ENCODE assay signal across 1 cellular context in the genomic region with DNA sequence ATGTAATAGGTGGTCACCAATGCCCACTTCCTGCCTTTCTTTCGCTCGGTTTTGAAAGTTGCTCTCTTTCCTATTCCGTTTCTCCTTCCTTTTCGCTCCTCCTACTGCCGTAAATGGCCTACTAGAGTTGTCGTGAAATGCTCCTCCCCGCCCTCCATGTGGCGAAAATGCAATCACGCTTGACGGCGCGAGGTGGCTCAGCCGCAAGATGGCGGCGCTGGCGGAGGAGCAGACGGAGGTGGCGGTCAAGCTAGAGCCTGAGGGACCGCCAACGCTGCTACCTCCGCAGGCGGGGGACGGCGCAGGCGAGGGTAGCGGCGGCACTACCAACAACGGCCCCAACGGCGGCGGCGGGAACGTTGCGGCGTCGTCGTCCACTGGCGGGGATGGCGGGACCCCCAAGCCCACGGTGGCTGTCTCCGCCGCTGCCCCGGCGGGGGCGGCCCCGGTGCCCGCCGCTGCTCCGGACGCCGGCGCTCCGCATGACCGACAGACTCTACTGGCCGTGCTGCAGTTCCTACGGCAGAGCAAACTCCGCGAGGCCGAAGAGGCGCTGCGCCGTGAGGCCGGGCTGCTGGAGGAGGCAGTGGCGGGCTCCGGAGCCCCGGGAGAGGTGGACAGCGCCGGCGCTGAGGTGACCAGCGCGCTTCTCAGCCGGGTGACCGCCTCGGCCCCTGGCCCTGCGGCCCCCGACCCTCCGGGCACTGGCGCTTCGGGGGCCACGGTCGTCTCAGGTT.
TF ChIP-seq lines count a peak whose summit lies in the region.

A gene (plus strand): TSS at position 195 of the 737 bp plus-strand sequence. CDS start 14 bp downstream, at position 209.

TF ChIP-seq in HEK293, 187 proteins besides CTCF, POLR2A, EP300 and RAD21 (continued from another document and continues in another):
- TF ChIP-seq ZNF175 (tag by site-specific recombination; IDR thresholded peaks at IDR 0.05) = no peak
- TF ChIP-seq, protein P1, sequence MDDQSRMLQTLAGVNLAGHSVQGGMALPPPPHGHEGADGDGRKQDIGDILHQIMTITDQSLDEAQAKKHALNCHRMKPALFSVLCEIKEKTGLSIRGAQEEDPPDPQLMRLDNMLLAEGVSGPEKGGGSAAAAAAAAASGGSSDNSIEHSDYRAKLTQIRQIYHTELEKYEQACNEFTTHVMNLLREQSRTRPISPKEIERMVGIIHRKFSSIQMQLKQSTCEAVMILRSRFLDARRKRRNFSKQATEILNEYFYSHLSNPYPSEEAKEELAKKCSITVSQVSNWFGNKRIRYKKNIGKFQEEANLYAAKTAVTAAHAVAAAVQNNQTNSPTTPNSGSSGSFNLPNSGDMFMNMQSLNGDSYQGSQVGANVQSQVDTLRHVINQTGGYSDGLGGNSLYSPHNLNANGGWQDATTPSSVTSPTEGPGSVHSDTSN (CRISPR knock-in tag; IDR thresholded peaks at IDR 0.05) = peak; percentile 31; the same call in 1 of the 2 replicates
- TF ChIP-seq, protein P2, sequence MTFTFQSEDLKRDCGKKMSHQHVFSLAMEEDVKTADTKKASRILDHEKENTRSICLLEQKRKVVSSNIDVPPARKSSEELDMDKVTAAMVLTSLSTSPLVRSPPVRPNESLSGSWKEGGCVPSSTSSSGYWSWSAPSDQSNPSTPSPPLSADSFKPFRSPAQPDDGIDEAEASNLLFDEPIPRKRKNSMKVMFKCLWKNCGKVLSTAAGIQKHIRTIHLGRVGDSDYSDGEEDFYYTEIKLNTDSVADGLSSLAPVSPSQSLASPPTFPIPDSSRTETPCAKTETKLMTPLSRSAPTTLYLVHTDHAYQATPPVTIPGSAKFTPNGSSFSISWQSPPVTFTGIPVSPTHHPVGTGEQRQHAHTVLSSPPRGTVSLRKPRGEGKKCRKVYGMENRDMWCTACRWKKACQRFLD (tag by site-specific recombination; IDR thresholded peaks at IDR 0.05) = no peak
- TF ChIP-seq ZNF561 (tag by site-specific recombination; IDR thresholded peaks at IDR 0.05; ENCODE audit: borderline replicate concordance) = peak; percentile 80; the same call in 1 of the 2 replicates
- TF ChIP-seq, protein P3, sequence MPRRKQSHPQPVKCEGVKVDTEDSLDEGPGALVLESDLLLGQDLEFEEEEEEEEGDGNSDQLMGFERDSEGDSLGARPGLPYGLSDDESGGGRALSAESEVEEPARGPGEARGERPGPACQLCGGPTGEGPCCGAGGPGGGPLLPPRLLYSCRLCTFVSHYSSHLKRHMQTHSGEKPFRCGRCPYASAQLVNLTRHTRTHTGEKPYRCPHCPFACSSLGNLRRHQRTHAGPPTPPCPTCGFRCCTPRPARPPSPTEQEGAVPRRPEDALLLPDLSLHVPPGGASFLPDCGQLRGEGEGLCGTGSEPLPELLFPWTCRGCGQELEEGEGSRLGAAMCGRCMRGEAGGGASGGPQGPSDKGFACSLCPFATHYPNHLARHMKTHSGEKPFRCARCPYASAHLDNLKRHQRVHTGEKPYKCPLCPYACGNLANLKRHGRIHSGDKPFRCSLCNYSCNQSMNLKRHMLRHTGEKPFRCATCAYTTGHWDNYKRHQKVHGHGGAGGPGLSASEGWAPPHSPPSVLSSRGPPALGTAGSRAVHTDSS (tag by site-specific recombination; IDR thresholded peaks at IDR 0.05) = peak; percentile 37; the same call in 1 of the 2 replicates
- no peak for TF ChIP-seq ZNF174 (tag by site-specific recombination; IDR thresholded peaks at IDR 0.05)
- TF ChIP-seq ZNF76 (tag by site-specific recombination; IDR thresholded peaks at IDR 0.05; ENCODE audit: borderline replicate concordance, low read depth) = peak; percentile 58; the same call in 1 of the 2 replicates
- TF ChIP-seq, protein P4, sequence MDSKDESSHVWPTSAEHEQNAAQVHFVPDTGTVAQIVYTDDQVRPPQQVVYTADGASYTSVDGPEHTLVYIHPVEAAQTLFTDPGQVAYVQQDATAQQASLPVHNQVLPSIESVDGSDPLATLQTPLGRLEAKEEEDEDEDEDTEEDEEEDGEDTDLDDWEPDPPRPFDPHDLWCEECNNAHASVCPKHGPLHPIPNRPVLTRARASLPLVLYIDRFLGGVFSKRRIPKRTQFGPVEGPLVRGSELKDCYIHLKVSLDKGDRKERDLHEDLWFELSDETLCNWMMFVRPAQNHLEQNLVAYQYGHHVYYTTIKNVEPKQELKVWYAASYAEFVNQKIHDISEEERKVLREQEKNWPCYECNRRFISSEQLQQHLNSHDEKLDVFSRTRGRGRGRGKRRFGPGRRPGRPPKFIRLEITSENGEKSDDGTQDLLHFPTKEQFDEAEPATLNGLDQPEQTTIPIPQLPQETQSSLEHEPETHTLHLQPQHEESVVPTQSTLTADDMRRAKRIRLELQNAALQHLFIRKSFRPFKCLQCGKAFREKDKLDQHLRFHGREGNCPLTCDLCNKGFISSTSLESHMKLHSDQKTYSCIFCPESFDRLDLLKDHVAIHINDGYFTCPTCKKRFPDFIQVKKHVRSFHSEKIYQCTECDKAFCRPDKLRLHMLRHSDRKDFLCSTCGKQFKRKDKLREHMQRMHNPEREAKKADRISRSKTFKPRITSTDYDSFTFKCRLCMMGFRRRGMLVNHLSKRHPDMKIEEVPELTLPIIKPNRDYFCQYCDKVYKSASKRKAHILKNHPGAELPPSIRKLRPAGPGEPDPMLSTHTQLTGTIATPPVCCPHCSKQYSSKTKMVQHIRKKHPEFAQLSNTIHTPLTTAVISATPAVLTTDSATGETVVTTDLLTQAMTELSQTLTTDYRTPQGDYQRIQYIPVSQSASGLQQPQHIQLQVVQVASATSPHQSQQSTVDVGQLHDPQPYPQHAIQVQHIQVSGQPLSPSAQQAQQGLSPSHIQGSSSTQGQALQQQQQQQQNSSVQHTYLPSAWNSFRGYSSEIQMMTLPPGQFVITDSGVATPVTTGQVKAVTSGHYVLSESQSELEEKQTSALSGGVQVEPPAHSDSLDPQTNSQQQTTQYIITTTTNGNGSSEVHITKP (tag by site-specific recombination; IDR thresholded peaks at IDR 0.05) = peak; percentile 37; the same call in 1 of the 2 replicates
- peak; percentile 32; the same call in 1 of the 2 replicates for TF ChIP-seq ZBTB48 (tag by site-specific recombination; IDR thresholded peaks at IDR 0.05)
- TF ChIP-seq, protein P5, sequence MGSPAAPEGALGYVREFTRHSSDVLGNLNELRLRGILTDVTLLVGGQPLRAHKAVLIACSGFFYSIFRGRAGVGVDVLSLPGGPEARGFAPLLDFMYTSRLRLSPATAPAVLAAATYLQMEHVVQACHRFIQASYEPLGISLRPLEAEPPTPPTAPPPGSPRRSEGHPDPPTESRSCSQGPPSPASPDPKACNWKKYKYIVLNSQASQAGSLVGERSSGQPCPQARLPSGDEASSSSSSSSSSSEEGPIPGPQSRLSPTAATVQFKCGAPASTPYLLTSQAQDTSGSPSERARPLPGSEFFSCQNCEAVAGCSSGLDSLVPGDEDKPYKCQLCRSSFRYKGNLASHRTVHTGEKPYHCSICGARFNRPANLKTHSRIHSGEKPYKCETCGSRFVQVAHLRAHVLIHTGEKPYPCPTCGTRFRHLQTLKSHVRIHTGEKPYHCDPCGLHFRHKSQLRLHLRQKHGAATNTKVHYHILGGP (tag by site-specific recombination; IDR thresholded peaks at IDR 0.05) = no peak
- TF ChIP-seq ZEB2 (tag by site-specific recombination; IDR thresholded peaks at IDR 0.05) = peak; percentile 70
- TF ChIP-seq ZNF843 (tag by site-specific recombination; IDR thresholded peaks at IDR 0.05) = 0 out of 2 replicates have a peak, but pooled peaks have one; percentile 15
- TF ChIP-seq, protein P6, sequence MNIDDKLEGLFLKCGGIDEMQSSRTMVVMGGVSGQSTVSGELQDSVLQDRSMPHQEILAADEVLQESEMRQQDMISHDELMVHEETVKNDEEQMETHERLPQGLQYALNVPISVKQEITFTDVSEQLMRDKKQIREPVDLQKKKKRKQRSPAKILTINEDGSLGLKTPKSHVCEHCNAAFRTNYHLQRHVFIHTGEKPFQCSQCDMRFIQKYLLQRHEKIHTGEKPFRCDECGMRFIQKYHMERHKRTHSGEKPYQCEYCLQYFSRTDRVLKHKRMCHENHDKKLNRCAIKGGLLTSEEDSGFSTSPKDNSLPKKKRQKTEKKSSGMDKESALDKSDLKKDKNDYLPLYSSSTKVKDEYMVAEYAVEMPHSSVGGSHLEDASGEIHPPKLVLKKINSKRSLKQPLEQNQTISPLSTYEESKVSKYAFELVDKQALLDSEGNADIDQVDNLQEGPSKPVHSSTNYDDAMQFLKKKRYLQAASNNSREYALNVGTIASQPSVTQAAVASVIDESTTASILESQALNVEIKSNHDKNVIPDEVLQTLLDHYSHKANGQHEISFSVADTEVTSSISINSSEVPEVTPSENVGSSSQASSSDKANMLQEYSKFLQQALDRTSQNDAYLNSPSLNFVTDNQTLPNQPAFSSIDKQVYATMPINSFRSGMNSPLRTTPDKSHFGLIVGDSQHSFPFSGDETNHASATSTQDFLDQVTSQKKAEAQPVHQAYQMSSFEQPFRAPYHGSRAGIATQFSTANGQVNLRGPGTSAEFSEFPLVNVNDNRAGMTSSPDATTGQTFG (tag by site-specific recombination; IDR thresholded peaks at IDR 0.05; ENCODE audit: borderline replicate concordance) = no peak
- TF ChIP-seq ZNF341 (tag by site-specific recombination; IDR thresholded peaks at IDR 0.05; ENCODE audit: low read depth) = peak; percentile 7; the same call in 1 of the 2 replicates
- peak; percentile 64; the same call in 1 of the 2 replicates for TF ChIP-seq ZNF324 (tag by site-specific recombination; IDR thresholded peaks at IDR 0.05)
- no peak for TF ChIP-seq ZNF510 (tag by site-specific recombination; IDR thresholded peaks at IDR 0.05; ENCODE audit: insufficient replicate concordance)
- TF ChIP-seq, protein P7, sequence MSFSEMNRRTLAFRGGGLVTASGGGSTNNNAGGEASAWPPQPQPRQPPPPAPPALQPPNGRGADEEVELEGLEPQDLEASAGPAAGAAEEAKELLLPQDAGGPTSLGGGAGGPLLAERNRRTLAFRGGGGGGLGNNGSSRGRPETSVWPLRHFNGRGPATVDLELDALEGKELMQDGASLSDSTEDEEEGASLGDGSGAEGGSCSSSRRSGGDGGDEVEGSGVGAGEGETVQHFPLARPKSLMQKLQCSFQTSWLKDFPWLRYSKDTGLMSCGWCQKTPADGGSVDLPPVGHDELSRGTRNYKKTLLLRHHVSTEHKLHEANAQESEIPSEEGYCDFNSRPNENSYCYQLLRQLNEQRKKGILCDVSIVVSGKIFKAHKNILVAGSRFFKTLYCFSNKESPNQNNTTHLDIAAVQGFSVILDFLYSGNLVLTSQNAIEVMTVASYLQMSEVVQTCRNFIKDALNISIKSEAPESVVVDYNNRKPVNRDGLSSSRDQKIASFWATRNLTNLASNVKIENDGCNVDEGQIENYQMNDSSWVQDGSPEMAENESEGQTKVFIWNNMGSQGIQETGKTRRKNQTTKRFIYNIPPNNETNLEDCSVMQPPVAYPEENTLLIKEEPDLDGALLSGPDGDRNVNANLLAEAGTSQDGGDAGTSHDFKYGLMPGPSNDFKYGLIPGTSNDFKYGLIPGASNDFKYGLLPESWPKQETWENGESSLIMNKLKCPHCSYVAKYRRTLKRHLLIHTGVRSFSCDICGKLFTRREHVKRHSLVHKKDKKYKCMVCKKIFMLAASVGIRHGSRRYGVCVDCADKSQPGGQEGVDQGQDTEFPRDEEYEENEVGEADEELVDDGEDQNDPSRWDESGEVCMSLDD (tag by site-specific recombination; IDR thresholded peaks at IDR 0.05) = no peak
- TF ChIP-seq ZNF335 (tag by site-specific recombination; conservative IDR thresholded peaks at IDR 0.05) = peak; percentile 90
- TF ChIP-seq OVOL3 (tag by site-specific recombination; IDR thresholded peaks at IDR 0.05) = no peak
- TF ChIP-seq ZSCAN23 (tag by site-specific recombination; IDR thresholded peaks at IDR 0.05) = no peak
- TF ChIP-seq ZBTB20 (tag by site-specific recombination; IDR thresholded peaks at IDR 0.05) = no peak; the same call in 1 of the 2 replicates
- peak; percentile 18; the same call in 1 of the 2 replicates for TF ChIP-seq ZNF777 (tag by site-specific recombination; IDR thresholded peaks at IDR 0.05; ENCODE audit: borderline replicate concordance)
- TF ChIP-seq ZNF529 (tag by site-specific recombination; IDR thresholded peaks at IDR 0.05; ENCODE audit: insufficient replicate concordance) = no peak
- TF ChIP-seq, protein P8, sequence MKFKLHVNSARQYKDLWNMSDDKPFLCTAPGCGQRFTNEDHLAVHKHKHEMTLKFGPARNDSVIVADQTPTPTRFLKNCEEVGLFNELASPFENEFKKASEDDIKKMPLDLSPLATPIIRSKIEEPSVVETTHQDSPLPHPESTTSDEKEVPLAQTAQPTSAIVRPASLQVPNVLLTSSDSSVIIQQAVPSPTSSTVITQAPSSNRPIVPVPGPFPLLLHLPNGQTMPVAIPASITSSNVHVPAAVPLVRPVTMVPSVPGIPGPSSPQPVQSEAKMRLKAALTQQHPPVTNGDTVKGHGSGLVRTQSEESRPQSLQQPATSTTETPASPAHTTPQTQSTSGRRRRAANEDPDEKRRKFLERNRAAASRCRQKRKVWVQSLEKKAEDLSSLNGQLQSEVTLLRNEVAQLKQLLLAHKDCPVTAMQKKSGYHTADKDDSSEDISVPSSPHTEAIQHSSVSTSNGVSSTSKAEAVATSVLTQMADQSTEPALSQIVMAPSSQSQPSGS (tag by site-specific recombination; IDR thresholded peaks at IDR 0.05; ENCODE audit: low read depth) = no peak
- TF ChIP-seq KLF7 (tag by site-specific recombination; IDR thresholded peaks at IDR 0.05; ENCODE audit: borderline replicate concordance) = no peak
- no peak for TF ChIP-seq ZNF791 (tag by site-specific recombination; IDR thresholded peaks at IDR 0.05)
- no peak for TF ChIP-seq TCF7L2 (IDR thresholded peaks at IDR 0.05; ENCODE audit: borderline replicate concordance, low read depth, low read length)
- TF ChIP-seq IKZF3 (tag by site-specific recombination; IDR thresholded peaks at IDR 0.05) = no peak
- peak; percentile 99 for TF ChIP-seq PRDM1 (tag by site-specific recombination; IDR thresholded peaks at IDR 0.05)
- TF ChIP-seq, protein P9, sequence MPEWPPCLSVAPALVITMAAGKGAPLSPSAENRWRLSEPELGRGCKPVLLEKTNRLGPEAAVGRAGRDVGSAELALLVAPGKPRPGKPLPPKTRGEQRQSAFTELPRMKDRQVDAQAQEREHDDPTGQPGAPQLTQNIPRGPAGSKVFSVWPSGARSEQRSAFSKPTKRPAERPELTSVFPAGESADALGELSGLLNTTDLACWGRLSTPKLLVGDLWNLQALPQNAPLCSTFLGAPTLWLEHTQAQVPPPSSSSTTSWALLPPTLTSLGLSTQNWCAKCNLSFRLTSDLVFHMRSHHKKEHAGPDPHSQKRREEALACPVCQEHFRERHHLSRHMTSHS (tag by site-specific recombination; IDR thresholded peaks at IDR 0.05) = no peak
- 0 out of 2 replicates have a peak, but pooled peaks have one; percentile 54 for TF ChIP-seq HOXD13 (CRISPR knock-in tag; IDR thresholded peaks at IDR 0.05; ENCODE audit: borderline replicate concordance)
- TF ChIP-seq SETDB1 (IDR thresholded peaks at IDR 0.05; ENCODE audit: insufficient read length, low read length) = no peak
- no peak for TF ChIP-seq ZNF624 (tag by site-specific recombination; IDR thresholded peaks at IDR 0.05)
- TF ChIP-seq, protein P10, sequence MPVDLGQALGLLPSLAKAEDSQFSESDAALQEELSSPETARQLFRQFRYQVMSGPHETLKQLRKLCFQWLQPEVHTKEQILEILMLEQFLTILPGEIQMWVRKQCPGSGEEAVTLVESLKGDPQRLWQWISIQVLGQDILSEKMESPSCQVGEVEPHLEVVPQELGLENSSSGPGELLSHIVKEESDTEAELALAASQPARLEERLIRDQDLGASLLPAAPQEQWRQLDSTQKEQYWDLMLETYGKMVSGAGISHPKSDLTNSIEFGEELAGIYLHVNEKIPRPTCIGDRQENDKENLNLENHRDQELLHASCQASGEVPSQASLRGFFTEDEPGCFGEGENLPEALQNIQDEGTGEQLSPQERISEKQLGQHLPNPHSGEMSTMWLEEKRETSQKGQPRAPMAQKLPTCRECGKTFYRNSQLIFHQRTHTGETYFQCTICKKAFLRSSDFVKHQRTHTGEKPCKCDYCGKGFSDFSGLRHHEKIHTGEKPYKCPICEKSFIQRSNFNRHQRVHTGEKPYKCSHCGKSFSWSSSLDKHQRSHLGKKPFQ (tag by site-specific recombination; IDR thresholded peaks at IDR 0.05) = no peak
- 0 out of 2 replicates have a peak, but pooled peaks have one; percentile 34 for TF ChIP-seq GLIS2 (tag by site-specific recombination; IDR thresholded peaks at IDR 0.05)
- TF ChIP-seq RBAK (tag by site-specific recombination; IDR thresholded peaks at IDR 0.05) = no peak
